8 cellular contexts compared by ENCODE assay signal in the genomic region with DNA sequence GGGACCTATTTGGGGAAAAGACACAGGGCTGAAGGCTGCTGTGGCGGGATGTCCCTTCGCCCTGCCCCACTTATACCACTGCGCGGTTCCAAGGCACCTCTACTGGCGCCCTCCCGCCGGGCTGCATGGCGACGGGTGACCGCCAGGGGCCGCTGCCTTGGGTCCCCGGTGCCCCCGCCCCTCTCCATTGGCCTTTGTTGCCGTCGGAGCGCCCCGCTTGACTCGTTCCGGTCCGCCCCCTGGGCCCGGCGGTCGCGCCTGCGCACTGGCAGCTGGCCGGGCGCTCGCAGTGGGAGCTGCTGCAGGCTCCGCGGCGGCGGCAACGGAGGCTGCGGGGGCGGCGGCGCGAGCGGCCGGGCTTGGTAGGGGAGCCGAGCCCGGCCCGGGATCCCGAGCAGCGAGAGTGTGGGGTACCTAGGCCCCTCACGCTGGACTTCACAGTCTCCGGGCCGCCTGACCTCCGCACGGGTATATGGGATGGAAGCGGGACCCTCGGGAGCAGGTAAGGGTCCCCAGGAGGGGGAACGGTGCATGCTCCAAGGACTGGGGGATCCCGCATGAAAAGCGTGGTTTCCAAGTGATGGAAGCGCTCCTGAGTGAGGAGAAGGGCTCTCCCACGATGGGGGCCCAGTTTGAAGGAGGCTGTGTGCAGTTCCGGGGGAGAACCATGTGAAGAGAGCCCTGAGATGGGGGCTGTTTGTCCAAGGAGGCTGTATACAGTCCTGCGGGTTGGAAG. TPM values are rescaled to one million over a fixed set of nuclear protein-coding genes. Genes with fewer than 3 reads are reported as not detected.
A peak's percentile ranks its signal among the peaks of the same experiment; 100 is the strongest.
DNase-seq lines count a peak whose midpoint lies in the region; ATAC-seq lines count a peak whose summit lies in the region.

A gene (plus strand): TSS at position 265 of the 736 bp plus-strand sequence. CDS start 213 bp downstream, at position 478.

- H3K9me3 ChIP-seq in HUES6 (ENCODE audit: control insufficient read depth, insufficient read depth, low read depth, low read length) (no peaks in the 10 kb centered on the region), NT2/D1 (ENCODE audit: insufficient read depth, low read length) (no peaks in the 10 kb centered on the region), endocrine pancreas (ENCODE audit: control insufficient read depth, low read length) (no peaks in the 10 kb centered on the region)

- peak; percentile 100 for DNase-seq in D341Med (ENCODE audit: low spot score)
- DNase-seq in NT2/D1 (ENCODE audit: low read depth, low spot score): peak; percentile 95
- peak; percentile 97 for DNase-seq in activated CD8-positive, alpha-beta memory T cell treated with anti-CD3 and anti-CD28 coated beads, Interleukin-2, amount 10 ng/mL, durations not matched to agents 7 days and 5 days
- peak; percentile 98 for DNase-seq in mesenteric fat pad (ENCODE audit: low spot score)
- DNase-seq in stimulated activated CD8-positive, alpha-beta memory T cell treated with anti-CD3 and anti-CD28 coated beads, Interleukin-15, amount 100 ng/mL, for 1 hour (ENCODE audit: low read depth): peak; percentile 92

- H3K4me3 ChIP-seq in HUES6 (ENCODE audit: low read depth, low read length) (peak within 1 kb of the TSS; percentile 98), NT2/D1 (ENCODE audit: insufficient read length, low read depth) (peak within 1 kb of the TSS; percentile 95), endocrine pancreas (ENCODE audit: control insufficient read depth, insufficient read depth, low read length) (peak within 1 kb of the TSS; percentile 58)

- peaks cover 50% of the 10 kb centered on the region for H3K4me1 Mint-ChIP-seq in activated CD8-positive, alpha-beta memory T cell treated with anti-CD3 and anti-CD28 coated beads, Interleukin-2, amount 10 ng/mL, durations not matched to agents 7 days and 5 days

- peak within 1 kb of the TSS; percentile 80 for H3K27ac Mint-ChIP-seq in activated CD8-positive, alpha-beta memory T cell treated with anti-CD3 and anti-CD28 coated beads, Interleukin-2, amount 10 ng/mL, durations not matched to agents 7 days and 5 days

- CTCF ChIA-PET in activated CD8-positive, alpha-beta memory T cell treated with anti-CD3 and anti-CD28 coated beads, Interleukin-2, amount 10 ng/mL, durations not matched to agents 7 days and 5 days (lab: Charles Lee): interaction anchor here (0.6 to 2.6 kb wide), 26 partner anchors 9 to 1016 kb away, joined by 3 to 15 read pairs (median 4); a partner anchor contains a TSS

- ATAC-seq in GM21423 (IDR thresholded peaks at IDR 0.05; ENCODE audit: unreplicated experiment): peak; percentile 85
- peak; percentile 97 for ATAC-seq in activated CD8-positive, alpha-beta memory T cell treated with anti-CD3 and anti-CD28 coated beads, Interleukin-2, amount 10 ng/mL, durations not matched to agents 7 days and 5 days

- H3K9ac ChIP-seq in HUES6 (ENCODE audit: low read length): peak within 1 kb of the TSS; percentile 91
- H3K9ac ChIP-seq in NT2/D1 (ENCODE audit: insufficient read length, low read depth): peak within 1 kb of the TSS; percentile 95
- H3K9ac ChIP-seq in endocrine pancreas (ENCODE audit: control insufficient read depth, insufficient read depth, low read length): peak within 1 kb of the TSS; percentile 84

- H3K27me3 ChIP-seq in HUES6 (ENCODE audit: control insufficient read depth, insufficient read depth, low read length) (no peaks in the 10 kb centered on the region), NT2/D1 (ENCODE audit: insufficient read depth, insufficient read length) (no peaks in the 10 kb centered on the region), endocrine pancreas (ENCODE audit: control insufficient read depth, insufficient read depth, low read length) (no peaks in the 10 kb centered on the region)

- no peaks in the 10 kb centered on the region for H3K36me3 ChIP-seq in HUES6 (ENCODE audit: control insufficient read depth, insufficient read depth, low read length)
- H3K36me3 ChIP-seq in NT2/D1 (ENCODE audit: insufficient read depth, insufficient read length, low read length): peaks cover 13% of the 10 kb centered on the region
- no peaks in the 10 kb centered on the region for H3K36me3 ChIP-seq in endocrine pancreas (ENCODE audit: control insufficient read depth, insufficient read depth, low read length)

- peak within 1 kb of the TSS; percentile 76; the same call in 1 of the 2 replicates for H3K27ac ChIP-seq in HUES6 (ENCODE audit: low read depth, low read length)

- no peaks in the 10 kb centered on the region for H3K36me3 Mint-ChIP-seq in activated CD8-positive, alpha-beta memory T cell treated with anti-CD3 and anti-CD28 coated beads, Interleukin-2, amount 10 ng/mL, durations not matched to agents 7 days and 5 days

- no peaks in the 10 kb centered on the region for H3K27me3 Mint-ChIP-seq in activated CD8-positive, alpha-beta memory T cell treated with anti-CD3 and anti-CD28 coated beads, Interleukin-2, amount 10 ng/mL, durations not matched to agents 7 days and 5 days

- H3K4me3 Mint-ChIP-seq in activated CD8-positive, alpha-beta memory T cell treated with anti-CD3 and anti-CD28 coated beads, Interleukin-2, amount 10 ng/mL, durations not matched to agents 7 days and 5 days: peak within 1 kb of the TSS; percentile 87

- no peaks in the 10 kb centered on the region for H3K9me3 Mint-ChIP-seq in activated CD8-positive, alpha-beta memory T cell treated with anti-CD3 and anti-CD28 coated beads, Interleukin-2, amount 10 ng/mL, durations not matched to agents 7 days and 5 days (ENCODE audit: low read depth)

- peaks cover 41% of the 10 kb centered on the region for H3K4me1 ChIP-seq in HUES6 (ENCODE audit: control insufficient read depth, insufficient read depth, low read length)
- H3K4me1 ChIP-seq in NT2/D1 (ENCODE audit: insufficient read depth, insufficient read length): peaks cover 16% of the 10 kb centered on the region
- no peaks in the 10 kb centered on the region for H3K4me1 ChIP-seq in endocrine pancreas (ENCODE audit: control insufficient read depth, insufficient read depth, low read length)

RNA-seq across cellular contexts. Expression of the gene that starts here (rescaled TPM):
- 10 to 100 TPM; 23.7 to 29.3 TPM for total RNA-seq in activated CD8-positive, alpha-beta memory T cell treated with anti-CD3 and anti-CD28 coated beads, Interleukin-2, amount 10 ng/mL, durations not matched to agents 7 days and 5 days
- 24.3 TPM for total RNA-seq in mesenteric fat pad

Comparison
In these comparisons a context has a peak if more than half of its experiments do, and no peak if none do; other contexts are left out.
1. Peak in every context shown above with its lines: DNase-seq, ATAC-seq, H3K4me3 ChIP-seq and H3K27ac ChIP-seq.